Comparison of ENCODE assay signal across 8 cellular contexts in the genomic region with DNA sequence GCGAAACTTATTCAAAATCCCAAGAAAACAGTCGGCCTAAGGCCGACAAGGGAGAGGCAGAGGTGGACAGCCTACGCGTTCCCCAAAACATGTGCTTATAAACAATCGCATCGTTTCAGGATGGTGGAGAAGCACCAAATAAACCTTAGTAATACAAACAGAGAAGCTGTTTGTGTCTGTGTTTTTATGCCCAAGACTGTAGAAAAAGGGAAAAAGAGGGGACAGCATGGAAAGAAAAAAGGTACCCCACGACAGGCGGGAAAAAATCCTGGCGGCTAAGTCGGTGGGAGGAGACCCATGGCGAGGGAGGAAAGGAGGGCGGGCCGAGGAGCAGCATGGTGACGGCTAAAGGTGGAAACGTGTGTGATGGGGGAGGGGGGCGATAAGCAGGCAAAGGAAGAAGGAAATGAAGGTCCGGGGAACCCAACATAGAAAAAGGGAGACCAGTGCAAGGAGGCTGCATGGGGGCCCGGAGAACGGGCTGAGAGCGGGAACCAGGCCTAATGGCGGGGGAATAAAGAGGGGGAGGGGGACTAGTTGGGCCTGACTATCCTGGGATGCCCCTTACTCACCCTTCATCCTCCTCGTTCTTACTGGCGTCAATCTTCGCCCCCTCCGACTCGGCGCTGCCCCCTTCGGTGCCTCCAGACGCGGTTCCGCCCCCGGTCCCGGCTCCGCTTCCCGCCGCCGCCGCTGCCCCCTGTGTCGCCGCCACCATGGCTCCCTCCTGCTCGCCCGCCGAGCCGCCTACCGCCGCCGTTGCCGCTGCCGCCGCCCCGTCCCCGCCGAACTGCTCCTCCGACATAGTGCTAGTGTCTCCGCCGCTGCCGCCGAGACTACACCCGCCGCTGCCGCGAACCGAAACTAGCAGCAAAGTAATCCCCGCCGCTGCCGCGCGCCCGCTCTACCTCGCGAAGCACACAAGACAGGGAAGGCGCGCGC. TPM values are rescaled to one million over a fixed set of nuclear protein-coding genes. Genes with fewer than 3 reads are reported as not detected.
A peak's percentile ranks its signal among the peaks of the same experiment; 100 is the strongest.
DNase-seq lines count a peak whose midpoint lies in the region; ATAC-seq and TF ChIP-seq lines count a peak whose summit lies in the region.

No MANE protein-coding gene starts in this region.

- H3K79me1 ChIP-seq in neuronal stem cell (ENCODE audit: low read depth, low read length), result peaks cover 3% of the 10 kb centered on the region

- H3K4ac ChIP-seq in neuronal stem cell (ENCODE audit: low read length), result peak overlapping the region; percentile 99

- peak overlapping the region; percentile 99 for H2BK120ac ChIP-seq in neuronal stem cell (ENCODE audit: low read depth, low read length)

- CTCF ChIA-PET in RWPE1 (lab: Yijun Ruan, JAX), result interaction anchor here (0.6 to 1.2 kb wide), 2 partner anchors 12 to 54 kb away, joined by 3 to 4 read pairs; no protein-coding TSS in a partner anchor

- H3K4me3 ChIP-seq in neuronal stem cell (ENCODE audit: low read length in 2 of 2), result peak overlapping the region; percentile 86 to 93

- peak overlapping the region; percentile 99 for H2BK5ac ChIP-seq in neuronal stem cell (ENCODE audit: low read length)

- peak overlapping the region; percentile 89 for H2AFZ ChIP-seq in neuronal stem cell (ENCODE audit: low read length)

- H3K18ac ChIP-seq in neuronal stem cell (ENCODE audit: low read length), result peak overlapping the region; percentile 100

- WGBS in neuronal stem cell (ENCODE audit: extremely low coverage in 2 of 2, insufficient read length in 2 of 2, insufficient replicate concordance in 1 of 2), 2 donors, result no CpG with 5 or more reads among the region's 75 CpGs

- H3K4me1 ChIP-seq in foreskin keratinocyte, result peaks cover 37% of the 10 kb centered on the region
- H3K4me1 ChIP-seq in neuronal stem cell (ENCODE audit: control insufficient read depth in 2 of 2, insufficient read depth in 1 of 2, low read depth in 1 of 2, low read length in 2 of 2), result peaks cover 2 to 20% of the 10 kb centered on the region in 2 donors

- ATAC-seq in GM21786 (IDR thresholded peaks at IDR 0.05; ENCODE audit: unreplicated experiment) (peak; percentile 13), foreskin keratinocyte (peak; percentile 48)

- H3K23ac ChIP-seq in neuronal stem cell (ENCODE audit: low read depth, low read length, poor library complexity), result peak overlapping the region; percentile 99

- peak overlapping the region; percentile 99 for H4K91ac ChIP-seq in neuronal stem cell (ENCODE audit: low read depth, low read length, poor library complexity)

- H3K27ac ChIP-seq in RWPE1 (peak overlapping the region; percentile 98), foreskin keratinocyte (peak overlapping the region; percentile 99), neuronal stem cell (replicated peaks; ENCODE audit: low read length) (peak overlapping the region; percentile 100)

- peak overlapping the region; percentile 65 for H3K4me2 ChIP-seq in neuronal stem cell (ENCODE audit: insufficient read depth, low read length, poor library complexity, severe bottlenecking)

- peak overlapping the region; percentile 100 for H2AK5ac ChIP-seq in neuronal stem cell (ENCODE audit: low read depth, low read length)

- TF ChIP-seq CTCF in RWPE1 (conservative IDR thresholded peaks at IDR 0.05; ENCODE audit: low read depth), result no peak
- TF ChIP-seq CTCF in foreskin keratinocyte (conservative IDR thresholded peaks at IDR 0.05), result no peak

- H3K9me3 ChIP-seq in neuronal stem cell (replicated peaks in 1 of 2; ENCODE audit: control insufficient read depth in 2 of 2, insufficient read depth in 1 of 2, low read depth in 1 of 2, low read length in 2 of 2), result peaks cover 0 to 7% of the 10 kb centered on the region in 2 donors

- peak overlapping the region; percentile 89 for H2BK15ac ChIP-seq in neuronal stem cell (ENCODE audit: low read length)

- POLR2A ChIA-PET in RWPE1 (lab: Yijun Ruan, JAX; ENCODE audit: low non-redundant PET), result interaction anchor here (1.0 kb wide), 1 partner anchor 55 kb away, joined by 3 read pairs; no protein-coding TSS in a partner anchor

- peaks cover 0 to 60% of the 10 kb centered on the region in 2 donors for H3K36me3 ChIP-seq in neuronal stem cell (replicated peaks in 1 of 2; ENCODE audit: control insufficient read depth in 2 of 2, insufficient read depth in 2 of 2, low read length in 2 of 2)

- peak overlapping the region; percentile 100 for H3K9ac ChIP-seq in neuronal stem cell (ENCODE audit: low read depth, low read length, poor library complexity)

- peak overlapping the region; percentile 76 for H4K8ac ChIP-seq in neuronal stem cell (ENCODE audit: low read depth, low read length)

- peak overlapping the region; percentile 100 for H3K14ac ChIP-seq in neuronal stem cell (ENCODE audit: low read length)

- no peaks in the 10 kb centered on the region for H3K27me3 ChIP-seq in foreskin keratinocyte
- no peaks in the 10 kb centered on the region for H3K27me3 ChIP-seq in neuronal stem cell (ENCODE audit: control insufficient read depth in 3 of 3, insufficient read depth in 3 of 3, low read depth in 1 of 3, low read length in 3 of 3)

- H2BK12ac ChIP-seq in neuronal stem cell (ENCODE audit: low read length), result peak overlapping the region; percentile 48

- DNase-seq in DMS79 treated with DMSO at 0.1 percent for 48 hours (lab: John Stamatoyannopoulos, UW) (peak; percentile 67), KG1 (lab: John Stamatoyannopoulos, UW) (peak; percentile 29), RWPE1 (ENCODE audit: low spot score) (peak; percentile 76), foreskin keratinocyte (peak; percentile 37 to 66), neuronal stem cell (ENCODE audit: low spot score) (peak; percentile 43), stromal cell of bone marrow (ENCODE audit: low read depth) (peak; percentile 35)
- DNase-seq in activated effector memory CD4-positive, alpha-beta T cell treated with anti-CD3 and anti-CD28 coated beads, Interleukin-2, amount 50 U/mL, for 16 hours, result peak; percentile 89

RNA-seq across cellular contexts. Expression of a gene that starts 0.6 kb away (rescaled TPM):
- 181 and 221 TPM in 2 replicates for total RNA-seq in foreskin keratinocyte
- 289 and 377 TPM in 2 replicates for polyA plus RNA-seq in foreskin keratinocyte
- 558 TPM for polyA plus RNA-seq in neuronal stem cell (2013, experiment 1 of 2)
- polyA plus RNA-seq in neuronal stem cell (2013, experiment 2 of 2), result 549 TPM

RNA-seq across cellular contexts. Expression of a gene that starts 57.1 kb away (rescaled TPM):
- 259 and 311 TPM in 2 replicates for total RNA-seq in foreskin keratinocyte
- polyA plus RNA-seq in foreskin keratinocyte, result 239 and 308 TPM in 2 replicates
- polyA plus RNA-seq in neuronal stem cell (2013, experiment 1 of 2), result 345 TPM
- polyA plus RNA-seq in neuronal stem cell (2013, experiment 2 of 2), result 337 TPM

RNA-seq across cellular contexts. Expression of a gene that starts 57.2 kb away (rescaled TPM):
- 53.8 and 60.8 TPM in 2 replicates for total RNA-seq in foreskin keratinocyte
- 37.0 and 45.1 TPM in 2 replicates for polyA plus RNA-seq in foreskin keratinocyte
- polyA plus RNA-seq in neuronal stem cell (2013, experiment 1 of 2), result 40.1 TPM
- polyA plus RNA-seq in neuronal stem cell (2013, experiment 2 of 2), result 37.1 TPM

Comparison
In these comparisons a context has a peak if more than half of its experiments do, and no peak if none do; other contexts are left out.
1. Peak in every context shown above with its lines: DNase-seq, ATAC-seq, H3K4me3 ChIP-seq and H3K27ac ChIP-seq.
2. DNase-seq: peak in every context shown above with its lines; median percentile 89 in activated effector memory CD4-positive, alpha-beta T cell treated with anti-CD3 and anti-CD28 coated beads, Interleukin-2, amount 50 U/mL, for 16 hours; 76 in RWPE1; 67 in DMS79 treated with DMSO at 0.1 percent for 48 hours; 52 in foreskin keratinocyte; 43 in neuronal stem cell; 35 in stromal cell of bone marrow; 29 in KG1.